Comparison of ENCODE assay signal across 1 cellular context in the genomic region with DNA sequence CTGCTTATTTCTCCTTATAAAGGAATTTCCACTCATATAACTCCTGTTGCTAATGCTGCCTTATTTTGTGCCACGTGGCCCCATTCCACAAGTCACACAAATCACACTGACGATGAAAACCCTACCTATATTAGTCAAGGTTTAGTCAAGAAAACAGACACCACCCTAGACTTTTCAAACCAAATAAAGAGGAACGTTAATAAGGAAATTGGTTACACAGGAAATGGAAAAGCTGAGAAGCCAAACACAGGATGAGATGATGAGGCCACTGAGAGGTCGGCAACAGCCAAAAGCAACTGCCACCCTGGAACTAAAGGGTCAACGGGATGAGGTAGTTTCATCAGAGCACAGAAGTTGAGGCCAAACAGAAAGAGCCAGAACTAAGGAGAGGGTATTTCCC.
TF ChIP-seq lines count a peak whose summit lies in the region.

No MANE protein-coding gene starts in this region.

TF ChIP-seq in HepG2, 621 proteins besides CTCF, POLR2A, EP300 and RAD21:
- no peak for TF ChIP-seq ZNF782 (CRISPR knock-in tag; IDR thresholded peaks at IDR 0.05; ENCODE audit: borderline replicate concordance)
- no peak for TF ChIP-seq ZNF256 (CRISPR knock-in tag; conservative IDR thresholded peaks at IDR 0.05)
- no peak for TF ChIP-seq MAZ (IDR thresholded peaks at IDR 0.05; ENCODE audit: borderline replicate concordance, low read depth, low read length)
- TF ChIP-seq MAZ (CRISPR knock-in tag; IDR thresholded peaks at IDR 0.05; ENCODE audit: low read depth), result no peak
- no peak for TF ChIP-seq CEBPB (IDR thresholded peaks at IDR 0.05; ENCODE audit: borderline replicate concordance, low read depth, low read length)
- TF ChIP-seq GATAD2A (CRISPR knock-in tag; IDR thresholded peaks at IDR 0.05), result no peak
- TF ChIP-seq RBFOX2 (IDR thresholded peaks at IDR 0.05; ENCODE audit: low read depth, low read length), result no peak
- TF ChIP-seq SRSF9 (IDR thresholded peaks at IDR 0.05; ENCODE audit: borderline replicate concordance, insufficient read depth, low read depth, low read length, poor library complexity, severe bottlenecking), result no peak
- TF ChIP-seq KLF11 (CRISPR knock-in tag; IDR thresholded peaks at IDR 0.05), result no peak
- no peak for TF ChIP-seq NR2F1 (CRISPR knock-in tag; IDR thresholded peaks at IDR 0.05)
- TF ChIP-seq HDAC6 (IDR thresholded peaks at IDR 0.05; ENCODE audit: low read depth, low read length), result no peak
- TF ChIP-seq ELK4 (CRISPR knock-in tag; IDR thresholded peaks at IDR 0.05; ENCODE audit: borderline replicate concordance), result no peak
- TF ChIP-seq HCFC1 (IDR thresholded peaks at IDR 0.05; ENCODE audit: low read depth, low read length), result no peak
- TF ChIP-seq HES4 (CRISPR knock-in tag; IDR thresholded peaks at IDR 0.05; ENCODE audit: borderline replicate concordance), result no peak
- no peak for TF ChIP-seq KDM2A (CRISPR knock-in tag; IDR thresholded peaks at IDR 0.05; ENCODE audit: borderline replicate concordance, low read depth)
- TF ChIP-seq, protein P1, sequence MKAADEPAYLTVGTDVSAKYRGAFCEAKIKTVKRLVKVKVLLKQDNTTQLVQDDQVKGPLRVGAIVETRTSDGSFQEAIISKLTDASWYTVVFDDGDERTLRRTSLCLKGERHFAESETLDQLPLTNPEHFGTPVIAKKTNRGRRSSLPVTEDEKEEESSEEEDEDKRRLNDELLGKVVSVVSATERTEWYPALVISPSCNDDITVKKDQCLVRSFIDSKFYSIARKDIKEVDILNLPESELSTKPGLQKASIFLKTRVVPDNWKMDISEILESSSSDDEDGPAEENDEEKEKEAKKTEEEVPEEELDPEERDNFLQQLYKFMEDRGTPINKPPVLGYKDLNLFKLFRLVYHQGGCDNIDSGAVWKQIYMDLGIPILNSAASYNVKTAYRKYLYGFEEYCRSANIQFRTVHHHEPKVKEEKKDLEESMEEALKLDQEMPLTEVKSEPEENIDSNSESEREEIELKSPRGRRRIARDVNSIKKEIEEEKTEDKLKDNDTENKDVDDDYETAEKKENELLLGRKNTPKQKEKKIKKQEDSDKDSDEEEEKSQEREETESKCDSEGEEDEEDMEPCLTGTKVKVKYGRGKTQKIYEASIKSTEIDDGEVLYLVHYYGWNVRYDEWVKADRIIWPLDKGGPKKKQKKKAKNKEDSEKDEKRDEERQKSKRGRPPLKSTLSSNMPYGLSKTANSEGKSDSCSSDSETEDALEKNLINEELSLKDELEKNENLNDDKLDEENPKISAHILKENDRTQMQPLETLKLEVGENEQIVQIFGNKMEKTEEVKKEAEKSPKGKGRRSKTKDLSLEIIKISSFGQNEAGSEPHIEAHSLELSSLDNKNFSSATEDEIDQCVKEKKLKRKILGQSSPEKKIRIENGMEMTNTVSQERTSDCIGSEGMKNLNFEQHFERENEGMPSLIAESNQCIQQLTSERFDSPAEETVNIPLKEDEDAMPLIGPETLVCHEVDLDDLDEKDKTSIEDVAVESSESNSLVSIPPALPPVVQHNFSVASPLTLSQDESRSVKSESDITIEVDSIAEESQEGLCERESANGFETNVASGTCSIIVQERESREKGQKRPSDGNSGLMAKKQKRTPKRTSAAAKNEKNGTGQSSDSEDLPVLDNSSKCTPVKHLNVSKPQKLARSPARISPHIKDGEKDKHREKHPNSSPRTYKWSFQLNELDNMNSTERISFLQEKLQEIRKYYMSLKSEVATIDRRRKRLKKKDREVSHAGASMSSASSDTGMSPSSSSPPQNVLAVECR (CRISPR knock-in tag; IDR thresholded peaks at IDR 0.05; ENCODE audit: borderline replicate concordance), result no peak
- no peak for TF ChIP-seq ZNF576 (CRISPR knock-in tag; IDR thresholded peaks at IDR 0.05)
- no peak for TF ChIP-seq ZNF224 (CRISPR knock-in tag; IDR thresholded peaks at IDR 0.05)
- TF ChIP-seq GFI1 (CRISPR knock-in tag; IDR thresholded peaks at IDR 0.05; ENCODE audit: borderline replicate concordance), result no peak
- TF ChIP-seq, protein P2, sequence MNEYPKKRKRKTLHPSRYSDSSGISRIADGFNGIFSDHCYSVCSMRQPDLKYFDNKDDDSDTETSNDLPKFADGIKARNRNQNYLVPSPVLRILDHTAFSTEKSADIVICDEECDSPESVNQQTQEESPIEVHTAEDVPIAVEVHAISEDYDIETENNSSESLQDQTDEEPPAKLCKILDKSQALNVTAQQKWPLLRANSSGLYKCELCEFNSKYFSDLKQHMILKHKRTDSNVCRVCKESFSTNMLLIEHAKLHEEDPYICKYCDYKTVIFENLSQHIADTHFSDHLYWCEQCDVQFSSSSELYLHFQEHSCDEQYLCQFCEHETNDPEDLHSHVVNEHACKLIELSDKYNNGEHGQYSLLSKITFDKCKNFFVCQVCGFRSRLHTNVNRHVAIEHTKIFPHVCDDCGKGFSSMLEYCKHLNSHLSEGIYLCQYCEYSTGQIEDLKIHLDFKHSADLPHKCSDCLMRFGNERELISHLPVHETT (CRISPR knock-in tag; conservative IDR thresholded peaks at IDR 0.05), result no peak
- TF ChIP-seq MIER2 (CRISPR knock-in tag; IDR thresholded peaks at IDR 0.05), result no peak
